8 cellular contexts compared by ENCODE assay signal in the genomic region with DNA sequence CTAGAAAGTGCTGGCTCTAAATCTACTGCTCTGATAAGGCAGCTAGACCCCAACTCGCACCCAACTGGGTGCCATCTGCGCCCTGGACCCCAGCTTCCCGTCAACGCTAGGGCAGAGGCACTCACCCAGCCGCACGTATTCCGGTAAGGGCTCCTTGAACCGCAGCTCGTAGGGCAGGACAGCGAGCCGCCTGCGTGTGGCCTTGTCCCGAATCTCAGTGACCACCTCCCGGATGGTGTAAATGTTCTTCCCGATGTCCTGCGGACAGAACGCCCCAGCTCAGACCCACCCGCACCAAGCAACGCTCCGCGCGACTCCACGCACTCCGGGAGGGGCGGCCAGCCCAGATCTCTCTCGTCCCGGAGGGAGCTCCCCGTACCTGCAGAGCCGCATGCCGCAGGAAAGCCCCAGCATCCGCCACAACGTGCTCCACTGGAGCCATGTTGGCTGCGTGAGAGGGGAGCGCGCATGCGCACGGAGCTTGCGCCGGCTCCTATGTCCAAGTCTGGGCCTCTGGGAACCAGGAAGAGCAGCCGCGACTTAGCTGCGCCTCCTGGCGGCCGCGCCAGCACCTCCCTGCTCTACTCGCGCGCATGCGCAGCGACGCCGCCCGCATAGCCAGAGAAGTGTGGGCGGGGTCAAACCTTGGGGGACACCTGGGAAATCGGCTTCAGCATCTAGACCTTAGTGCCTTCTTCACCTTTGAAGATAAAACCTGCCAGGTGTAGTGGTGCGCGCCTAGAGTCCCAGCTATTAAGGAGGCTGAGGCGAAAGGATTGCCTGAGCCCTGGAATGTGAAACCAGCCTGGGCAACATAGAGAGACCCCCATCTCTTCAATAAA. TPM values are rescaled to one million over a fixed set of nuclear protein-coding genes. Genes with fewer than 3 reads are reported as not detected.
DNase-seq lines count a peak whose midpoint lies in the region; ATAC-seq and TF ChIP-seq lines count a peak whose summit lies in the region.

TSS of gene NOB1 (minus strand) at position 458 of the 842 bp plus-strand sequence. CDS start at position 442, 16 bp downstream.

- peaks cover 18 to 30% (median 28%) of the 10 kb centered on the region in 6 donors for H3K4me1 ChIP-seq in spleen

- no peaks in the 10 kb centered on the region for H3K9me3 Mint-ChIP-seq in WTC11
- no peaks in the 10 kb centered on the region for H3K9me3 Mint-ChIP-seq in immature natural killer cell

- 0 to 1% (median 0%) methylated on average over 24 to 58 of the region's 58 CpGs for WGBS in spleen, 5 donors

- intact Hi-C loops in spleen (cut with DNase I; ENCODE audit: low total_unique reads): loop anchor here (5.0 to 10.0 kb wide), 2 partner anchors 47 to 360 kb away; no protein-coding TSS in a partner anchor

- H3K36me3 Mint-ChIP-seq in WTC11 (peaks cover 31% of the 10 kb centered on the region), immature natural killer cell (peaks cover 0 to 6% (median 3%) of the 10 kb centered on the region in 3 donors)

- H3K27me3 Mint-ChIP-seq in WTC11 (ENCODE audit: low read depth) (peaks cover 35% of the 10 kb centered on the region), immature natural killer cell (ENCODE audit: low read depth in 3 of 3) (peaks cover 8 to 17% (median 10%) of the 10 kb centered on the region in 3 donors)

- peak; percentile 99 for TF ChIP-seq CTCF in AG09309 (IDR thresholded peaks at IDR 0.05; ENCODE audit: control insufficient read depth, insufficient read depth, low read depth, low read length, missing control alignments)
- peak; percentile 94 for TF ChIP-seq CTCF in WTC11 (IDR thresholded peaks at IDR 0.05)
- TF ChIP-seq CTCF in cardiac fibroblast (IDR thresholded peaks at IDR 0.05; ENCODE audit: low read depth, low read length): peak; percentile 99
- TF ChIP-seq CTCF in spleen (IDR thresholded peaks at IDR 0.05 in 8 of 11, conservative IDR thresholded peaks at IDR 0.05 in 3 of 11): peak; percentile 99 to 100 (median 100)

- no peaks in the 10 kb centered on the region for H3K27me3 ChIP-seq in spleen (replicated peaks in 1 of 7)

- H3K4me3 ChIP-seq in AG09309 (ENCODE audit: control insufficient read depth, low read depth, low read length) (peak within 1 kb of the TSS; percentile 100), cardiac fibroblast (replicated peaks in 1 of 2; ENCODE audit: low read depth in 2 of 2, low read length in 2 of 2) (peak within 1 kb of the TSS; percentile 98 to 100), spleen (peak within 1 kb of the TSS; percentile 61 to 100 (median 92))

- H3K4me3 Mint-ChIP-seq in WTC11 (peak within 1 kb of the TSS; percentile 100), immature natural killer cell (peak within 1 kb of the TSS; percentile 99 to 100 (median 100))

- H3K9me3 ChIP-seq in spleen: no peaks in the 10 kb centered on the region

- POLR2A ChIA-PET in WTC11 (lab: Charles Lee): interaction anchor here (0.5 to 1.4 kb wide), 7 partner anchors 8 to 522 kb away, joined by 3 to 7 read pairs (median 4); no protein-coding TSS in a partner anchor

- peak within 1 kb of the TSS; percentile 73 to 89 (median 81) for H3K27ac ChIP-seq in spleen

- DNase-seq in AG09309 (ENCODE audit: low read depth) (peak; percentile 86), NCI-H2227 treated with DMSO at 0.1 percent for 48 hours (lab: John Stamatoyannopoulos, UW) (peak; percentile 90), WTC11 (ENCODE audit: low spot score) (peak; percentile 99), cardiac fibroblast (ENCODE audit: low read depth in 2 of 2) (peak; percentile 98), immature natural killer cell (peak; percentile 96 to 97 (median 97)), spleen (peak; percentile 100)

- peak; percentile 95 for ATAC-seq in GM18907 (IDR thresholded peaks at IDR 0.05; ENCODE audit: unreplicated experiment)
- peak; percentile 90 for ATAC-seq in HG03159 (IDR thresholded peaks at IDR 0.05; ENCODE audit: unreplicated experiment)
- peak; percentile 93 for ATAC-seq in WTC11

- H3K27ac Mint-ChIP-seq in WTC11 (peak within 1 kb of the TSS; percentile 98), immature natural killer cell (peak within 1 kb of the TSS; percentile 93 to 99 (median 96))

- CTCF ChIA-PET in WTC11 (lab: Charles Lee): interaction anchor here (0.5 to 2.7 kb wide), 39 partner anchors 9 to 538 kb away, joined by 3 to 36 read pairs (median 5); partner anchors contain the start of gene NQO1

- peak in 2 of 3 donors; percentile 54 to 64 for TF ChIP-seq POLR2A in spleen (IDR thresholded peaks at IDR 0.05)

- peaks cover 11% of the 10 kb centered on the region for H3K4me1 Mint-ChIP-seq in WTC11
- peaks cover 30 to 33% of the 10 kb centered on the region in 2 donors for H3K4me1 Mint-ChIP-seq in immature natural killer cell

- peaks cover 0 to 31% (median 24%) of the 10 kb centered on the region in 6 donors for H3K36me3 ChIP-seq in spleen

TF ChIP-seq in WTC11, 78 proteins besides CTCF, POLR2A, EP300 and RAD21 (continues in another document):
- no peak for TF ChIP-seq GTF2I (CRISPR knock-in tag; conservative IDR thresholded peaks at IDR 0.05)
- TF ChIP-seq, protein P1, sequence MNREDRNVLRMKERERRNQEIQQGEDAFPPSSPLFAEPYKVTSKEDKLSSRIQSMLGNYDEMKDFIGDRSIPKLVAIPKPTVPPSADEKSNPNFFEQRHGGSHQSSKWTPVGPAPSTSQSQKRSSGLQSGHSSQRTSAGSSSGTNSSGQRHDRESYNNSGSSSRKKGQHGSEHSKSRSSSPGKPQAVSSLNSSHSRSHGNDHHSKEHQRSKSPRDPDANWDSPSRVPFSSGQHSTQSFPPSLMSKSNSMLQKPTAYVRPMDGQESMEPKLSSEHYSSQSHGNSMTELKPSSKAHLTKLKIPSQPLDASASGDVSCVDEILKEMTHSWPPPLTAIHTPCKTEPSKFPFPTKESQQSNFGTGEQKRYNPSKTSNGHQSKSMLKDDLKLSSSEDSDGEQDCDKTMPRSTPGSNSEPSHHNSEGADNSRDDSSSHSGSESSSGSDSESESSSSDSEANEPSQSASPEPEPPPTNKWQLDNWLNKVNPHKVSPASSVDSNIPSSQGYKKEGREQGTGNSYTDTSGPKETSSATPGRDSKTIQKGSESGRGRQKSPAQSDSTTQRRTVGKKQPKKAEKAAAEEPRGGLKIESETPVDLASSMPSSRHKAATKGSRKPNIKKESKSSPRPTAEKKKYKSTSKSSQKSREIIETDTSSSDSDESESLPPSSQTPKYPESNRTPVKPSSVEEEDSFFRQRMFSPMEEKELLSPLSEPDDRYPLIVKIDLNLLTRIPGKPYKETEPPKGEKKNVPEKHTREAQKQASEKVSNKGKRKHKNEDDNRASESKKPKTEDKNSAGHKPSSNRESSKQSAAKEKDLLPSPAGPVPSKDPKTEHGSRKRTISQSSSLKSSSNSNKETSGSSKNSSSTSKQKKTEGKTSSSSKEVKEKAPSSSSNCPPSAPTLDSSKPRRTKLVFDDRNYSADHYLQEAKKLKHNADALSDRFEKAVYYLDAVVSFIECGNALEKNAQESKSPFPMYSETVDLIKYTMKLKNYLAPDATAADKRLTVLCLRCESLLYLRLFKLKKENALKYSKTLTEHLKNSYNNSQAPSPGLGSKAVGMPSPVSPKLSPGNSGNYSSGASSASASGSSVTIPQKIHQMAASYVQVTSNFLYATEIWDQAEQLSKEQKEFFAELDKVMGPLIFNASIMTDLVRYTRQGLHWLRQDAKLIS (CRISPR knock-in tag; IDR thresholded peaks at IDR 0.05; ENCODE audit: borderline replicate concordance): no peak
- no peak for TF ChIP-seq RORB (CRISPR knock-in tag; IDR thresholded peaks at IDR 0.05)
- peak; percentile 72; the same call in 1 of the 2 replicates for TF ChIP-seq USF1 (CRISPR knock-in tag; IDR thresholded peaks at IDR 0.05)
- TF ChIP-seq ZNF219 (CRISPR knock-in tag; IDR thresholded peaks at IDR 0.05; ENCODE audit: borderline replicate concordance): 0 out of 2 replicates have a peak, but pooled peaks have one; percentile 34
- 0 out of 2 replicates have a peak, but pooled peaks have one; percentile 72 for TF ChIP-seq ATF1 (CRISPR knock-in tag; IDR thresholded peaks at IDR 0.05)
- 0 out of 2 replicates have a peak, but pooled peaks have one; percentile 42 for TF ChIP-seq ESRRA (CRISPR knock-in tag; IDR thresholded peaks at IDR 0.05; ENCODE audit: borderline replicate concordance)
- TF ChIP-seq GRHL2 (CRISPR knock-in tag; IDR thresholded peaks at IDR 0.05; ENCODE audit: insufficient replicate concordance, severe bottlenecking): no peak
- TF ChIP-seq NR2C2 (CRISPR knock-in tag; IDR thresholded peaks at IDR 0.05): no peak
- TF ChIP-seq AR (CRISPR knock-in tag; IDR thresholded peaks at IDR 0.05): no peak
- TF ChIP-seq TEAD1 (CRISPR knock-in tag; IDR thresholded peaks at IDR 0.05): peak; percentile 90
- peak; percentile 75 for TF ChIP-seq SP1 (CRISPR knock-in tag; conservative IDR thresholded peaks at IDR 0.05)
- TF ChIP-seq TEAD4 (CRISPR knock-in tag; IDR thresholded peaks at IDR 0.05): no peak

RNA-seq across cellular contexts. Expression of gene NOB1, which starts in this region (rescaled TPM):
- total RNA-seq in WTC11 (2021) (80.3 to 88.0 TPM (median 81.7 TPM) in 3 replicates), spleen (10 to 100 TPM; 39.1 to 44.7 (median 39.7) TPM)
- polyA plus RNA-seq in immature natural killer cell (10 to 100 TPM; 16.9 to 34.2 (median 24.8) TPM), spleen (10 to 100 TPM; 35.1 to 48.8 (median 46.1) TPM)

Comparison
In these comparisons a context has a peak if more than half of its experiments do, and no peak if none do; other contexts are left out.
1. Peak in every context shown above with its lines: DNase-seq, ATAC-seq, H3K4me3 ChIP-seq and H3K27ac ChIP-seq.